ENCODE assay signal across 8 cellular contexts in genomic region chr22:24805790-24806662, GRCh38. TPM values are rescaled to one million over a fixed set of nuclear protein-coding genes. Genes with fewer than 3 reads are reported as not detected.
A peak's percentile ranks its signal among the peaks of the same experiment; 100 is the strongest.
DNase-seq lines count a peak whose midpoint lies in the region; ATAC-seq, FAIRE-seq and TF ChIP-seq lines count a peak whose summit lies in the region.

SGSM1 (plus strand) TSS chr22:24806211; CDS start chr22:24806326, 115 bp downstream.

- H2AFZ ChIP-seq in keratinocyte (ENCODE audit: control insufficient read depth, low read length) = peak within 1 kb of the TSS; percentile 82

- H3K9ac ChIP-seq in keratinocyte (ENCODE audit: control insufficient read depth, extremely low read depth, insufficient read depth, low read length) = no peak within 1 kb of the TSS

- H3K9me3 ChIP-seq in keratinocyte (ENCODE audit: control insufficient read depth, low read depth, low read length) = no peaks in the 10 kb centered on the region

- no peak for TF ChIP-seq CTCF in AG10803 (conservative IDR thresholded peaks at IDR 0.05; ENCODE audit: low read length)
- TF ChIP-seq CTCF in GM20000 (IDR thresholded peaks at IDR 0.05; ENCODE audit: extremely low read depth, missing control alignments) = no peak
- TF ChIP-seq CTCF in keratinocyte (optimal IDR thresholded peaks at IDR 0.05 in 1 of 3, IDR thresholded peaks at IDR 0.05 in 1 of 3, conservative IDR thresholded peaks at IDR 0.05 in 1 of 3; ENCODE audit: extremely low read depth in 1 of 3, insufficient read depth in 2 of 3, low read length in 3 of 3) = no peak

- no peak within 1 kb of the TSS for H3K27ac ChIP-seq in keratinocyte (ENCODE audit: control insufficient read depth, insufficient read depth, low read length)

- DNase-seq in AG10803 (ENCODE audit: low read depth) (peak; percentile 18), GM20000 (ENCODE audit: low spot score) (peak; percentile 95), NCI-H2107 treated with DMSO at 0.1 percent for 48 hours (lab: John Stamatoyannopoulos, UW; ENCODE audit: unreplicated experiment) (peak; percentile 25), keratinocyte (ENCODE audit: low read depth, low spot score) (peak; percentile 4)
- DNase-seq in central memory CD4-positive, alpha-beta T cell = peak; percentile 71
- peak; percentile 57 to 75 (median 58) for DNase-seq in stimulated activated CD4-positive, alpha-beta T cell treated with anti-CD3 and anti-CD28 coated beads, Interleukin-12 subunit alpha, Interleukin-12 subunit beta, amount 100 ng/mL, for 48 hours (ENCODE audit: low read depth in 2 of 3, low spot score in 1 of 3)

- H3K9me1 ChIP-seq in keratinocyte (ENCODE audit: control insufficient read depth, extremely low read depth, insufficient read depth, low read length) = no peaks in the 10 kb centered on the region

- no peak for FAIRE-seq in keratinocyte (lab: Jason Lieb, UNC)

- ATAC-seq in activated CD4-positive, CD25-positive, alpha-beta regulatory T cell treated with anti-CD3 and anti-CD28 coated beads, Interleukin-2, amount 50 U/mL, for 24 hours = peak; percentile 87 to 89
- no peak for ATAC-seq in HG03565 (IDR thresholded peaks at IDR 0.05; ENCODE audit: unreplicated experiment)

- no peaks in the 10 kb centered on the region for H3K4me1 ChIP-seq in keratinocyte (ENCODE audit: control insufficient read depth, extremely low read depth, insufficient read depth, low read length)

- H3K4me2 ChIP-seq in keratinocyte (ENCODE audit: control insufficient read depth, extremely low read depth, insufficient read depth, low read depth, low read length) = peak within 1 kb of the TSS; percentile 69

- peaks cover 35% of the 10 kb centered on the region for H3K27me3 ChIP-seq in keratinocyte (ENCODE audit: control insufficient read depth, extremely low read depth, insufficient read depth, low read length)

- H3K4me3 ChIP-seq in AG10803 (ENCODE audit: low read length) = peak within 1 kb of the TSS; percentile 41
- peak within 1 kb of the TSS; percentile 39 to 61 (median 47) for H3K4me3 ChIP-seq in keratinocyte (ENCODE audit: control insufficient read depth in 2 of 3, extremely low read depth in 1 of 3, insufficient read depth in 2 of 3, low read depth in 1 of 3, low read length in 3 of 3)

- no peaks in the 10 kb centered on the region for H4K20me1 ChIP-seq in keratinocyte (ENCODE audit: control insufficient read depth, extremely low read depth, insufficient read depth, low read length)

- no peaks in the 10 kb centered on the region for H3K36me3 ChIP-seq in keratinocyte (ENCODE audit: control insufficient read depth in 2 of 2, extremely low read depth in 1 of 2, insufficient read depth in 2 of 2, low read length in 2 of 2)

- dilution Hi-C loops in keratinocyte (cut with MboI; ENCODE audit: extremely low pct_ligation_motif_present, low sequenced_read_pairs) = no loop called here

- no peaks in the 10 kb centered on the region for H3K79me2 ChIP-seq in keratinocyte (ENCODE audit: control insufficient read depth, insufficient read depth, low read length)

RNA-seq across cellular contexts. Expression of gene SGSM1, which starts in this region (rescaled TPM):
- polyA plus RNA-seq in keratinocyte = 0.01 to 0.03 TPM in 2 of 3 replicates, not detected in the other
- not detected for polyA plus RNA-seq in keratinocyte (2011; ENCODE audit: low read depth)
- polyA plus RNA-seq in keratinocyte (2011; cell fraction: cytosol; rRNA removed) = 0.01 and 0.04 TPM in 2 replicates
- polyA plus RNA-seq in keratinocyte (2011; cell fraction: nucleus; rRNA removed) = 0.04 TPM in 2 replicates
- polyA plus RNA-seq in keratinocyte (2012; ENCODE audit: low replicate concordance) = 0.02 and 0.06 TPM in 2 replicates
- polyA minus RNA-seq in keratinocyte = not detected in 3 replicates
- not detected for polyA minus RNA-seq in keratinocyte (2011; cell fraction: cytosol; rRNA and poly(A)+ RNA removed)
- polyA minus RNA-seq in keratinocyte (2011; cell fraction: nucleus; rRNA and poly(A)+ RNA removed) = not detected in 2 replicates

Comparison
In these comparisons a context has a peak if more than half of its experiments do, and no peak if none do; other contexts are left out.
1. Peak in DNase-seq, H3K4me3 ChIP-seq and H3K4me2 ChIP-seq in keratinocyte; RNA of the gene not detected or under 1 TPM.
2. DNase-seq: peak in every context shown above with its lines; median percentile 95 in GM20000; 71 in central memory CD4-positive, alpha-beta T cell; 58 in stimulated activated CD4-positive, alpha-beta T cell treated with anti-CD3 and anti-CD28 coated beads, Interleukin-12 subunit alpha, Interleukin-12 subunit beta, amount 100 ng/mL, for 48 hours; 25 in NCI-H2107 treated with DMSO at 0.1 percent for 48 hours; 18 in AG10803; 4 in keratinocyte.